Comparison of ENCODE assay signal across 8 cellular contexts in genomic region chr7:76960398-76960986, GRCh38.
DNase-seq lines count a peak whose midpoint lies in the region; ATAC-seq and TF ChIP-seq lines count a peak whose summit lies in the region.
"Not testable (repeated sequence)": the region's sequence is repeated elsewhere in the genome, so short reads cannot be mapped to it uniquely, and the experiment has no call there.

No MANE protein-coding gene starts in this region.

- not testable (repeated sequence) for H4K20me1 ChIP-seq in PC-3 (ENCODE audit: low read length)

- CTCF ChIA-PET in PC-3 (lab: Charles Lee): not testable (repeated sequence)

- TF ChIP-seq CTCF in PC-3 (conservative IDR thresholded peaks at IDR 0.05; ENCODE audit: low read depth, low read length): not testable (repeated sequence)

- intact Hi-C loops in PC-3 (cut with micrococcal nuclease): not testable (repeated sequence)

- ATAC-seq in GM18498 (IDR thresholded peaks at IDR 0.05; ENCODE audit: unreplicated experiment) (peak; percentile 32), GM19455 (IDR thresholded peaks at IDR 0.05; ENCODE audit: unreplicated experiment) (peak; percentile 25), HG02588 (IDR thresholded peaks at IDR 0.05; ENCODE audit: unreplicated experiment) (peak; percentile 15), HG03095 (IDR thresholded peaks at IDR 0.05; ENCODE audit: unreplicated experiment) (peak; percentile 28), PC-3 (peak; percentile 38), left lobe of liver (peak; percentile 75)
- ATAC-seq in central memory CD8-positive, alpha-beta T cell (replicated peaks; ENCODE audit: extremely low read depth, poor library complexity, severe bottlenecking): peak; percentile 13
- peak; percentile 70 for ATAC-seq in stimulated activated memory B cell treated with anti-CD40 and anti-IgM and Interleukin-4, amounts not matched to agents 10 μg/mL and 1 μg/mL and 100 μg/mL, for 72 hours

- H3K4me3 Mint-ChIP-seq in central memory CD8-positive, alpha-beta T cell; stimulated activated memory B cell treated with anti-CD40 and anti-IgM and Interleukin-4, amounts not matched to agents 10 μg/mL and 1 μg/mL and 100 μg/mL, for 72 hours: not testable (repeated sequence)

- not testable (repeated sequence) for H3K36me3 Mint-ChIP-seq in central memory CD8-positive, alpha-beta T cell (ENCODE audit: insufficient read depth); stimulated activated memory B cell treated with anti-CD40 and anti-IgM and Interleukin-4, amounts not matched to agents 10 μg/mL and 1 μg/mL and 100 μg/mL, for 72 hours

- DNase-seq in PC-3; central memory CD8-positive, alpha-beta T cell (ENCODE audit: low spot score in 2 of 2); left lobe of liver (ENCODE audit: low spot score): not testable (repeated sequence)

- not testable (repeated sequence) for H3K79me2 ChIP-seq in PC-3 (ENCODE audit: low read length)

- not testable (repeated sequence) for H3K36me3 ChIP-seq in PC-3 (ENCODE audit: low read depth, low read length)

- H3K9ac ChIP-seq in PC-3 (ENCODE audit: low read length): not testable (repeated sequence)

- not testable (repeated sequence) for H3K4me3 ChIP-seq in PC-3 (ENCODE audit: low read length)

- not testable (repeated sequence) for H3K27ac ChIP-seq in PC-3 (ENCODE audit: low read length)

- H3K4me2 ChIP-seq in PC-3 (ENCODE audit: low read length): not testable (repeated sequence)

- not testable (repeated sequence) for H3K4me1 ChIP-seq in PC-3 (ENCODE audit: insufficient read depth, low read length)

- POLR2A ChIA-PET in PC-3 (lab: Charles Lee; ENCODE audit: unreplicated experiment): not testable (repeated sequence)

- H3K27me3 ChIP-seq in PC-3 (ENCODE audit: low read length): not testable (repeated sequence)

- H3K4me1 Mint-ChIP-seq in central memory CD8-positive, alpha-beta T cell; stimulated activated memory B cell treated with anti-CD40 and anti-IgM and Interleukin-4, amounts not matched to agents 10 μg/mL and 1 μg/mL and 100 μg/mL, for 72 hours: not testable (repeated sequence)

- not testable (repeated sequence) for H3K9me3 Mint-ChIP-seq in central memory CD8-positive, alpha-beta T cell; stimulated activated memory B cell treated with anti-CD40 and anti-IgM and Interleukin-4, amounts not matched to agents 10 μg/mL and 1 μg/mL and 100 μg/mL, for 72 hours

- H3K27ac Mint-ChIP-seq in central memory CD8-positive, alpha-beta T cell (ENCODE audit: low read depth); stimulated activated memory B cell treated with anti-CD40 and anti-IgM and Interleukin-4, amounts not matched to agents 10 μg/mL and 1 μg/mL and 100 μg/mL, for 72 hours: not testable (repeated sequence)

- not testable (repeated sequence) for H3K27me3 Mint-ChIP-seq in central memory CD8-positive, alpha-beta T cell; stimulated activated memory B cell treated with anti-CD40 and anti-IgM and Interleukin-4, amounts not matched to agents 10 μg/mL and 1 μg/mL and 100 μg/mL, for 72 hours

- BruUV-seq in PC-3 (replicated peaks; lab: Mats Ljungman, UMichigan): not testable (repeated sequence)

- H2AFZ ChIP-seq in PC-3 (ENCODE audit: low read length): not testable (repeated sequence)

- not testable (repeated sequence) for H3F3A ChIP-seq in PC-3 (ENCODE audit: low read length, unreplicated experiment)

- H3K9me3 ChIP-seq in PC-3 (ENCODE audit: low read length): not testable (repeated sequence)

- not testable (repeated sequence) for H3K9me2 ChIP-seq in PC-3 (replicated peaks; ENCODE audit: low read length)

Comparison
In these comparisons a context has a peak if more than half of its experiments do, and no peak if none do; other contexts are left out.
1. ATAC-seq: peak in every context shown above with its lines; median percentile 75 in left lobe of liver; 70 in stimulated activated memory B cell treated with anti-CD40 and anti-IgM and Interleukin-4, amounts not matched to agents 10 μg/mL and 1 μg/mL and 100 μg/mL, for 72 hours; 38 in PC-3; 32 in GM18498; 28 in HG03095; 25 in GM19455; 15 in HG02588; 13 in central memory CD8-positive, alpha-beta T cell.